In the genomic region with DNA sequence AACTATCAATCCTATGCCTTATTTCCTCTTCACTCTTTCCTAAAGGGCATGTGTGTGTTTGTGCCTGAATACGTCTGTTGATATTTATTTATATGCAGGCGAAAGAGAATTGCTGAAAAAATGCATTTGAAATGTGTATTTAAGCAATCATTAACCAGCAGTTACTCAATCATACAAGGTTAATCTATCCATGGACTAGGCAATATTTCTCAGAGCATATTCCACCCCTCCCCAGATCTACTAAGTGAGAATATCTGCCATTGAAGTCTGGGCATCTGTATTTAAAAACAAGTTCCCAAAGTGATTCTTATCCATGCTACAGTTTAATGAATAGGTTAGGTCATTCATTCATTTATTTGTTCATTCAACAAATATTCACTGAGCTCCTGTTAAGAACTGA, we compare ENCODE assay signal across 11 cellular contexts.
"Had no signal": no experiment of that assay in that cellular context is flagged by ENCODE, and none has a peak within 500 bp of the region (broad histone marks: within the 10 kb centered on the region; RNA-seq: fewer than 3 reads in every experiment).

No MANE protein-coding gene starts in this region.

- H3K9me3 ChIP-seq: HAP-1 had no signal

- ATAC-seq: GM23338, HCT116 had no signal

- H3K9ac ChIP-seq: GM23248 had no signal

- H3K4me3 ChIP-seq: GM23248, GM23338, HAP-1 had no signal

- H2AFZ ChIP-seq: GM23248, GM23338 had no signal

- H3K27ac ChIP-seq: GM23248 had no signal

- DNase-seq: GM23248, GOT3, H7, H9, HCEC 1CT, HFFc6 had no signal

- FAIRE-seq: H1, H54 had no signal

- H3K4me2 ChIP-seq: GM23338 had no signal

- H3K36me3 ChIP-seq: HAP-1 had no signal

- H3K4me1 ChIP-seq: HAP-1 had no signal
